In genomic region chr12:56721721-56722120, GRCh38 we compare ENCODE assay signal across 6 cellular contexts. TPM values are rescaled to one million over a fixed set of nuclear protein-coding genes. Genes with fewer than 3 reads are reported as not detected.
DNase-seq lines count a peak whose midpoint lies in the region; ATAC-seq and TF ChIP-seq lines count a peak whose summit lies in the region.

No MANE protein-coding gene starts in this region.

- DNase-seq in NB4 (ENCODE audit: low read depth) (no peak), coronary artery (ENCODE audit: low spot score) (no peak), gastrocnemius medialis (no peak), GOT3 (lab: John Stamatoyannopoulos, UW) (no peak), DMS 273 (lab: John Stamatoyannopoulos, UW; ENCODE audit: unreplicated experiment) (no peak), H4 (ENCODE audit: low spot score) (no peak)

- H3K27me3 ChIP-seq in gastrocnemius medialis = no peaks in the 10 kb centered on the region

- H3K27ac ChIP-seq in coronary artery = no peak overlapping the region
- peak overlapping the region; percentile 95 to 98 (median 96) for H3K27ac ChIP-seq in gastrocnemius medialis

- H3K4me1 ChIP-seq in gastrocnemius medialis = peaks cover 68 to 74% of the 10 kb centered on the region in 2 donors

- TF ChIP-seq POLR2A in NB4 (IDR thresholded peaks at IDR 0.05; ENCODE audit: extremely low read depth, insufficient read length) = no peak
- TF ChIP-seq POLR2A in gastrocnemius medialis (IDR thresholded peaks at IDR 0.05) = no peak

- intact Hi-C loops in gastrocnemius medialis (cut with DNase I; ENCODE audit: low total_unique reads) = loop anchor here (1.0 to 10.0 kb wide), 2 partner anchors 8 to 997 kb away; partner anchors contain the start of genes CD63 and RDH5

- H3K36me3 ChIP-seq in gastrocnemius medialis = peaks cover 0 to 35% of the 10 kb centered on the region in 2 donors

- peak overlapping the region; percentile 85 for H3K4me3 ChIP-seq in NB4 (ENCODE audit: low read depth, low read length)
- peak overlapping the region; percentile 76 for H3K4me3 ChIP-seq in coronary artery
- H3K4me3 ChIP-seq in gastrocnemius medialis = peak overlapping the region; percentile 26 to 99 (median 56)

- H3K9me3 ChIP-seq in gastrocnemius medialis = no peaks in the 10 kb centered on the region

- in situ Hi-C loops in gastrocnemius medialis (cut with MboI; ENCODE audit: low sequenced_read_pairs in 4 of 4) = loop anchor here in 2 of 4 donors (10.0 kb wide), 2 partner anchors 77 to 87 kb away; partner anchors contain the start of genes ATP5F1B (in 1 of the 2) and BAZ2A (in 1 of the 2)

- ATAC-seq in gastrocnemius medialis = no peak

- TF ChIP-seq CTCF in NB4 (IDR thresholded peaks at IDR 0.05; ENCODE audit: low read depth, low read length) (no peak), coronary artery (IDR thresholded peaks at IDR 0.05) (no peak), gastrocnemius medialis (IDR thresholded peaks at IDR 0.05 in 4 of 5, conservative IDR thresholded peaks at IDR 0.05 in 1 of 5) (no peak)

RNA-seq across cellular contexts. Expression of gene NACA, which starts 3.4 kb away (rescaled TPM):
- 100 to 1,000 TPM; 225 to 438 (median 398) TPM for total RNA-seq in gastrocnemius medialis
- total RNA-seq in H4 (2014; rRNA removed; shearing (Covaris generic)) = 1,775 and 1,870 TPM in 2 replicates

RNA-seq across cellular contexts. Expression of gene PRIM1, which starts 30.4 kb away (rescaled TPM):
- total RNA-seq in gastrocnemius medialis = 1 to 10 TPM; 3.2 to 5.9 (median 3.7) TPM
- 51.1 and 51.7 TPM in 2 replicates for total RNA-seq in H4 (2014; rRNA removed; shearing (Covaris generic))

RNA-seq across cellular contexts. Expression of gene PTGES3, which starts 33.6 kb away (rescaled TPM):
- 10 to 100 TPM; 57.2 to 81.4 (median 69.3) TPM for total RNA-seq in gastrocnemius medialis
- 139 and 202 TPM in 2 replicates for total RNA-seq in H4 (2014; rRNA removed; shearing (Covaris generic))

RNA-seq across cellular contexts. Expression of gene HSD17B6, which starts 41.4 kb away (rescaled TPM):
- 1 to 10 TPM in 3 of 4 donors, not detected in 1; 1.2 to 2.3 (median 1.6) TPM for total RNA-seq in gastrocnemius medialis
- total RNA-seq in H4 (2014; rRNA removed; shearing (Covaris generic)) = 1.1 and 1.3 TPM in 2 replicates

Comparison
In these comparisons a context has a peak if more than half of its experiments do, and no peak if none do; other contexts are left out.
1. H3K27ac ChIP-seq: peak in gastrocnemius medialis (4 of 4); none in coronary artery (0 of 2).
2. Peak in every context shown above with its lines, with median percentiles within 50 percentile points of each other: H3K4me3 ChIP-seq.